Comparison of ENCODE assay signal across 12 cellular contexts in genomic region chr22:27408068-27408467, GRCh38.
DNase-seq lines count a peak whose midpoint lies in the region; ATAC-seq and TF ChIP-seq lines count a peak whose summit lies in the region.
"Had no signal": no experiment of that assay in that cellular context is flagged by ENCODE, and none has a peak within 500 bp of the region (broad histone marks: within the 10 kb centered on the region; RNA-seq: fewer than 3 reads in every experiment).

No MANE protein-coding gene starts in this region.

- H3K23ac ChIP-seq in mesenchymal stem cell (ENCODE audit: low read length in 2 of 2) = no peak overlapping the region

- peak overlapping the region; percentile 62 for H2AK5ac ChIP-seq in mesenchymal stem cell (ENCODE audit: low read length, severe bottlenecking)

- intact Hi-C loops in activated CD4-positive, alpha-beta T cell treated with anti-CD3 and anti-CD28 coated beads, Interleukin-2, amount 10 ng/mL, durations not matched to agents 24 days and 14 days (cut with micrococcal nuclease) = no loop called here
- intact Hi-C loops in Right ventricle myocardium superior (cut with DNase I) = loop anchor here (5.0 kb wide), 1 partner anchor 394 kb away; the partner anchor contains the start of gene MN1

- POLR2A ChIA-PET in activated CD4-positive, alpha-beta T cell treated with anti-CD3 and anti-CD28 coated beads, Interleukin-2, amount 10 ng/mL, durations not matched to agents 7 days and 5 days (lab: Charles Lee) = no interaction called here

- H3K4me2 ChIP-seq in mesenchymal stem cell (ENCODE audit: low read length, poor library complexity, severe bottlenecking) = no peak overlapping the region

- H3K9me3 Mint-ChIP-seq in activated CD4-positive, alpha-beta T cell treated with anti-CD3 and anti-CD28 coated beads, Interleukin-2, amount 10 ng/mL, durations not matched to agents 24 days and 14 days = no peaks in the 10 kb centered on the region
- H3K9me3 Mint-ChIP-seq in activated CD4-positive, alpha-beta T cell treated with anti-CD3 and anti-CD28 coated beads, Interleukin-2, amount 10 ng/mL, durations not matched to agents 7 days and 5 days = no peaks in the 10 kb centered on the region

- no peak overlapping the region for H3K4ac ChIP-seq in mesenchymal stem cell (ENCODE audit: low read depth in 1 of 2, low read length in 2 of 2)

- H3K9ac ChIP-seq in mesenchymal stem cell (ENCODE audit: low read length) = no peak overlapping the region

- WGBS in mesenchymal stem cell = 78% methylated on average over 2 of the region's 2 CpGs

- H3K18ac ChIP-seq in mesenchymal stem cell (ENCODE audit: low read depth in 1 of 2, low read length in 2 of 2) = no peak overlapping the region

- H2BK120ac ChIP-seq in mesenchymal stem cell (ENCODE audit: low read depth, low read length) = no peak overlapping the region

- H2BK12ac ChIP-seq in mesenchymal stem cell (ENCODE audit: low read length in 2 of 2) = no peak overlapping the region

- no peaks in the 10 kb centered on the region for H3K4me1 ChIP-seq in mesenchymal stem cell (ENCODE audit: control insufficient read depth, insufficient read depth, low read depth, low read length)

- peaks cover 0 to 40% of the 10 kb centered on the region in 2 experiments for H3K27me3 ChIP-seq in mesenchymal stem cell (ENCODE audit: control insufficient read depth in 1 of 2, insufficient read depth in 1 of 2, low read length in 2 of 2)

- no peak overlapping the region for H2BK15ac ChIP-seq in mesenchymal stem cell (ENCODE audit: low read depth, poor library complexity, severe bottlenecking)

- no peaks in the 10 kb centered on the region for H3K36me3 Mint-ChIP-seq in activated CD4-positive, alpha-beta T cell treated with anti-CD3 and anti-CD28 coated beads, Interleukin-2, amount 10 ng/mL, durations not matched to agents 24 days and 14 days (ENCODE audit: low read depth)
- H3K36me3 Mint-ChIP-seq in activated CD4-positive, alpha-beta T cell treated with anti-CD3 and anti-CD28 coated beads, Interleukin-2, amount 10 ng/mL, durations not matched to agents 7 days and 5 days (ENCODE audit: low read depth) = no peaks in the 10 kb centered on the region
- H3K36me3 Mint-ChIP-seq: CD4-positive, CD25-positive, alpha-beta regulatory T cell had no signal

- no peak overlapping the region for H2AFZ ChIP-seq in mesenchymal stem cell (ENCODE audit: low read depth, low read length)

- H2BK5ac ChIP-seq in mesenchymal stem cell (ENCODE audit: low read depth, low read length, poor library complexity, severe bottlenecking) = no peak overlapping the region

- H3K4me1 Mint-ChIP-seq in activated CD4-positive, alpha-beta T cell treated with anti-CD3 and anti-CD28 coated beads, Interleukin-2, amount 10 ng/mL, durations not matched to agents 24 days and 14 days = peaks cover 5% of the 10 kb centered on the region
- H3K4me1 Mint-ChIP-seq in activated CD4-positive, alpha-beta T cell treated with anti-CD3 and anti-CD28 coated beads, Interleukin-2, amount 10 ng/mL, durations not matched to agents 7 days and 5 days = peaks cover 4% of the 10 kb centered on the region

- H3K14ac ChIP-seq in mesenchymal stem cell (ENCODE audit: low read length in 2 of 2) = no peak overlapping the region

- H3K4me3 Mint-ChIP-seq in activated CD4-positive, alpha-beta T cell treated with anti-CD3 and anti-CD28 coated beads, Interleukin-2, amount 10 ng/mL, durations not matched to agents 24 days and 14 days = no peak overlapping the region
- no peak overlapping the region for H3K4me3 Mint-ChIP-seq in activated CD4-positive, alpha-beta T cell treated with anti-CD3 and anti-CD28 coated beads, Interleukin-2, amount 10 ng/mL, durations not matched to agents 7 days and 5 days
- H3K4me3 Mint-ChIP-seq: CD4-positive, CD25-positive, alpha-beta regulatory T cell had no signal

- no peak for TF ChIP-seq POLR2A in NB4 (IDR thresholded peaks at IDR 0.05; ENCODE audit: extremely low read depth, insufficient read length)

- CTCF ChIA-PET in activated CD4-positive, alpha-beta T cell treated with anti-CD3 and anti-CD28 coated beads, Interleukin-2, amount 10 ng/mL, durations not matched to agents 7 days and 5 days (lab: Charles Lee) = no interaction called here

- no peaks in the 10 kb centered on the region for H3K79me1 ChIP-seq in mesenchymal stem cell (replicated peaks; ENCODE audit: low read length, poor library complexity, severe bottlenecking)

- H3K27ac ChIP-seq in mesenchymal stem cell (ENCODE audit: low read length, poor library complexity, severe bottlenecking) = no peak overlapping the region
- H3K27ac ChIP-seq: 22Rv1 had no signal

- H3K36me3 ChIP-seq in mesenchymal stem cell (ENCODE audit: control insufficient read depth in 1 of 2, insufficient read depth in 2 of 2, low read depth in 1 of 2, low read length in 2 of 2) = no peaks in the 10 kb centered on the region

- peak overlapping the region; percentile 26 for H3K27ac Mint-ChIP-seq in activated CD4-positive, alpha-beta T cell treated with anti-CD3 and anti-CD28 coated beads, Interleukin-2, amount 10 ng/mL, durations not matched to agents 24 days and 14 days
- H3K27ac Mint-ChIP-seq in activated CD4-positive, alpha-beta T cell treated with anti-CD3 and anti-CD28 coated beads, Interleukin-2, amount 10 ng/mL, durations not matched to agents 7 days and 5 days = no peak overlapping the region
- H3K27ac Mint-ChIP-seq: CD4-positive, CD25-positive, alpha-beta regulatory T cell had no signal

- H3K27me3 Mint-ChIP-seq in activated CD4-positive, alpha-beta T cell treated with anti-CD3 and anti-CD28 coated beads, Interleukin-2, amount 10 ng/mL, durations not matched to agents 24 days and 14 days = no peaks in the 10 kb centered on the region
- no peaks in the 10 kb centered on the region for H3K27me3 Mint-ChIP-seq in activated CD4-positive, alpha-beta T cell treated with anti-CD3 and anti-CD28 coated beads, Interleukin-2, amount 10 ng/mL, durations not matched to agents 7 days and 5 days

- peaks cover 1% of the 10 kb centered on the region for H3K9me3 ChIP-seq in mesenchymal stem cell (ENCODE audit: control insufficient read depth, low read length)

- no peak overlapping the region for H4K8ac ChIP-seq in mesenchymal stem cell (ENCODE audit: low read length)

- no peak for ATAC-seq in Right ventricle myocardium superior (ENCODE audit: poor library complexity)
- ATAC-seq: GM12878 had no signal

- H3K4me3 ChIP-seq in NB4 (ENCODE audit: low read depth, low read length) = no peak overlapping the region
- H3K4me3 ChIP-seq in mesenchymal stem cell (ENCODE audit: insufficient read depth in 1 of 2, low read depth in 1 of 2, low read length in 2 of 2) = no peak overlapping the region
- H3K4me3 ChIP-seq in foreskin fibroblast (ENCODE audit: low read depth in 1 of 2, low read length in 2 of 2) = no peak overlapping the region
- H3K4me3 ChIP-seq: GM12878 had no signal

- DNase-seq in activated CD4-positive, alpha-beta T cell treated with anti-CD3 and anti-CD28 coated beads, Interleukin-2, amount 10 ng/mL, durations not matched to agents 24 days and 14 days = no peak
- DNase-seq in activated CD4-positive, alpha-beta T cell treated with anti-CD3 and anti-CD28 coated beads, Interleukin-2, amount 10 ng/mL, durations not matched to agents 7 days and 5 days = no peak
- DNase-seq in NB4 (ENCODE audit: low read depth) (peak; percentile 15), mesenchymal stem cell (no peak), NCI-H187 treated with DMSO at 0.1 percent for 48 hours (lab: John Stamatoyannopoulos, UW) (no peak), Right ventricle myocardium superior (no peak), foreskin fibroblast (no peak)
- DNase-seq: CD4-positive, CD25-positive, alpha-beta regulatory T cell; DMS53; IMR-90 had no signal

- H4K91ac ChIP-seq in mesenchymal stem cell (ENCODE audit: low read length) = no peak overlapping the region

- TF ChIP-seq CTCF in NB4 (IDR thresholded peaks at IDR 0.05; ENCODE audit: low read depth, low read length) (no peak), foreskin fibroblast (IDR thresholded peaks at IDR 0.05; ENCODE audit: low read depth, low read length) (no peak)
